In genomic region chr14:61525293-61526011, GRCh38 we compare ENCODE assay signal across 9 cellular contexts.
DNase-seq lines count a peak whose midpoint lies in the region; ATAC-seq and TF ChIP-seq lines count a peak whose summit lies in the region.
"Had no signal": no experiment of that assay in that cellular context is flagged by ENCODE, and none has a peak within 500 bp of the region (broad histone marks: within the 10 kb centered on the region; RNA-seq: fewer than 3 reads in every experiment).

No MANE protein-coding gene starts in this region.

- no peak overlapping the region for H3K4me3 ChIP-seq in GM23248

- H4K20me1 ChIP-seq in GM23248 (ENCODE audit: insufficient read depth) = no peaks in the 10 kb centered on the region

- H3K9ac ChIP-seq in GM23248 = peak overlapping the region; percentile 33; the same call in 1 of the 2 replicates
- H3K9ac ChIP-seq: KMS-11 had no signal

- H3K27ac ChIP-seq in GM23248 = peak overlapping the region; percentile 68
- H3K27ac ChIP-seq: KMS-11 had no signal

- H3K9me3 Mint-ChIP-seq in activated T-cell treated with anti-CD3 and anti-CD28 coated beads, Interleukin-2, amount 50 U/mL, for 72 hours = peaks cover 5 to 8% of the 10 kb centered on the region in 2 donors

- no peak overlapping the region for H2AFZ ChIP-seq in GM23248

- no peaks in the 10 kb centered on the region for H3K27me3 ChIP-seq in GM23248 (replicated peaks; ENCODE audit: insufficient read depth)

- H3K9me2 ChIP-seq in GM23248 (ENCODE audit: insufficient read depth) = peaks cover 5% of the 10 kb centered on the region; the same call in 1 of the 2 replicates

- peak overlapping the region; percentile 71 for H3K4me2 ChIP-seq in GM23248 (ENCODE audit: unreplicated experiment)
- H3K4me2 ChIP-seq: KMS-11 had no signal

- peaks cover 55% of the 10 kb centered on the region for H3K4me1 ChIP-seq in GM23248 (ENCODE audit: insufficient read depth)

- no peak for TF ChIP-seq CTCF in GM20000 (IDR thresholded peaks at IDR 0.05; ENCODE audit: extremely low read depth, missing control alignments)

- WGBS in GM23248 (ENCODE audit: low coverage in 1 of 2, low lambda C conversion rate in 2 of 2, missing lambda C conversion rate in 2 of 2), 2 experiments = 37 to 44% methylated on average over 16 of the region's 16 CpGs

- peak overlapping the region; percentile 91 for H3K27ac Mint-ChIP-seq in activated T-cell treated with anti-CD3 and anti-CD28 coated beads, Interleukin-2, amount 50 U/mL, for 72 hours

- peaks cover 41% of the 10 kb centered on the region for H3F3A ChIP-seq in GM23248 (ENCODE audit: insufficient read depth)

- in situ Hi-C loops in GM23248 (cut with MboI) = no loop called here

- H3K9me3 ChIP-seq in GM23248 (ENCODE audit: low read depth) = no peaks in the 10 kb centered on the region

- 0 out of 2 replicates have a peak, but pooled peaks cover 3% of the 10 kb centered on the region for H3K79me2 ChIP-seq in GM23248 (ENCODE audit: insufficient read depth)

- H3K4me1 Mint-ChIP-seq in activated T-cell treated with anti-CD3 and anti-CD28 coated beads, Interleukin-2, amount 50 U/mL, for 72 hours (ENCODE audit: low read depth) = peaks cover 89% of the 10 kb centered on the region

- DNase-seq in DMS79 treated with DMSO at 0.1 percent for 48 hours (lab: John Stamatoyannopoulos, UW) (peak; percentile 95), GM23248 (peak; percentile 82), MV-4-11 (lab: John Stamatoyannopoulos, UW) (peak; percentile 67), cardiac septum (ENCODE audit: low spot score) (peak; percentile 87), GM20000 (ENCODE audit: low spot score) (no peak)
- peak; percentile 82 to 87 for DNase-seq in activated T-cell treated with anti-CD3 and anti-CD28 coated beads, Interleukin-2, amount 50 U/mL, for 72 hours
- DNase-seq in stimulated activated CD4-positive, alpha-beta T cell treated with anti-CD3 and anti-CD28 coated beads, Interleukin-15, amount 100 ng/mL, for 48 hours (ENCODE audit: low read depth in 2 of 2) = peak; percentile 60 to 77

- no peaks in the 10 kb centered on the region for H3K27me3 Mint-ChIP-seq in activated T-cell treated with anti-CD3 and anti-CD28 coated beads, Interleukin-2, amount 50 U/mL, for 72 hours (ENCODE audit: low read depth)

- no peaks in the 10 kb centered on the region for H3K36me3 ChIP-seq in GM23248 (ENCODE audit: low read depth)

- peaks cover 29 to 40% of the 10 kb centered on the region in 2 donors for H3K36me3 Mint-ChIP-seq in activated T-cell treated with anti-CD3 and anti-CD28 coated beads, Interleukin-2, amount 50 U/mL, for 72 hours (ENCODE audit: insufficient read depth in 2 of 2)

- intact Hi-C loops in cardiac septum (cut with DNase I) = loop anchor here (2.0 to 5.0 kb wide), 2 partner anchors 37 to 55 kb away; no protein-coding TSS in a partner anchor

- H3K4me3 Mint-ChIP-seq in activated T-cell treated with anti-CD3 and anti-CD28 coated beads, Interleukin-2, amount 50 U/mL, for 72 hours = peak overlapping the region; percentile 64 to 69

- ATAC-seq in activated T-cell treated with anti-CD3 and anti-CD28 coated beads, Interleukin-2, amount 50 U/mL, for 72 hours (replicated peaks in 1 of 2) = peak; percentile 80 to 82
- ATAC-seq in HG03025 (IDR thresholded peaks at IDR 0.05; ENCODE audit: low FRiP score, unreplicated experiment) = no peak
